Comparison of ENCODE assay signal across 29 cellular contexts in genomic region chr2:20946494-20946893, GRCh38.
"Had no signal": no experiment of that assay in that cellular context is flagged by ENCODE, and none has a peak within 500 bp of the region (broad histone marks: within the 10 kb centered on the region; RNA-seq: fewer than 3 reads in every experiment).

No MANE protein-coding gene starts in this region.

- DNase-seq: stimulated activated CD4-positive, alpha-beta T cell treated with anti-CD3 and anti-CD28 coated beads, Interleukin-2, amount 100 ng/mL, for 48 hours; stimulated activated CD4-positive, alpha-beta T cell treated with anti-CD3 and anti-CD28 coated beads, Interleukin-4, amount 100 ng/mL, for 1 hour; stimulated activated CD4-positive, alpha-beta T cell treated with anti-CD3 and anti-CD28 coated beads, Interleukin-4, amount 100 ng/mL, for 24 hours; stimulated activated CD4-positive, alpha-beta T cell treated with anti-CD3 and anti-CD28 coated beads, Interleukin-4, amount 100 ng/mL, for 4 hours; stimulated activated CD8-positive, alpha-beta memory T cell treated with anti-CD3 and anti-CD28 coated beads, Interleukin-4, amount 100 ng/mL, for 48 hours; stimulated activated naive B cell treated with anti-CD40 and anti-IgM and Interleukin-4, amounts not matched to agents 10 μg/mL and 1 μg/mL and 100 μg/mL, for 72 hours; stimulated activated naive CD4-positive, alpha-beta T cell; stimulated activated naive CD4-positive, alpha-beta T cell treated with Interleukin-2 at 50 U/mL for 16 hours; stimulated activated naive CD8-positive, alpha-beta T cell treated with anti-CD3 and anti-CD28 coated beads, Interleukin-15, amount 100 ng/mL, for 72 hours; stimulated activated naive CD8-positive, alpha-beta T cell treated with anti-CD3 and anti-CD28 coated beads, Interleukin-15, Interleukin-2, amounts not matched to agents 100 U/mL and 50 U/mL, for 24 hours; stomach; substantia nigra; testis; thyroid gland; tibial artery; transverse colon; trophoblast cell; upper lobe of left lung; upper lobe of right lung; uterus had no signal

- H3K9me3 Mint-ChIP-seq: stimulated activated effector memory CD8-positive, alpha-beta T cell treated with anti-CD3 and anti-CD28 coated beads, Interleukin-12 subunit alpha, Interleukin-12 subunit beta, amount 100 ng/mL, for 72 hours; stimulated activated memory B cell treated with anti-CD40 and anti-IgM and Interleukin-4, amounts not matched to agents 10 μg/mL and 1 μg/mL and 100 μg/mL, for 72 hours; stimulated activated naive B cell treated with anti-CD40 and anti-IgM and Interleukin-4, amounts not matched to agents 10 μg/mL and 1 μg/mL and 100 μg/mL, for 72 hours; stimulated activated naive CD8-positive, alpha-beta T cell treated with anti-CD3 and anti-CD28 coated beads, Interleukin-15, amount 100 ng/mL, for 72 hours; stimulated activated naive CD8-positive, alpha-beta T cell treated with anti-CD3 and anti-CD28 coated beads, Interleukin-15, Interleukin-2, amounts not matched to agents 100 ng/mL and 50 ng/mL, for 24 hours; type B pancreatic cell had no signal

- H3K9me3 ChIP-seq: stomach, suprapubic skin, testis, thoracic aorta, thyroid gland, tibial artery, tibial nerve, transverse colon, upper lobe of left lung, upper lobe of right lung, uterus, vagina had no signal

- H3K4me1 Mint-ChIP-seq: stimulated activated effector memory CD8-positive, alpha-beta T cell treated with anti-CD3 and anti-CD28 coated beads, Interleukin-12 subunit alpha, Interleukin-12 subunit beta, amount 100 ng/mL, for 72 hours; stimulated activated memory B cell treated with anti-CD40 and anti-IgM and Interleukin-4, amounts not matched to agents 10 μg/mL and 1 μg/mL and 100 μg/mL, for 72 hours; stimulated activated naive B cell treated with anti-CD40 and anti-IgM and Interleukin-4, amounts not matched to agents 10 μg/mL and 1 μg/mL and 100 μg/mL, for 72 hours; stimulated activated naive CD8-positive, alpha-beta T cell treated with anti-CD3 and anti-CD28 coated beads, Interleukin-15, amount 100 ng/mL, for 72 hours had no signal

- H3K27ac Mint-ChIP-seq: stimulated activated effector memory CD8-positive, alpha-beta T cell treated with anti-CD3 and anti-CD28 coated beads, Interleukin-12 subunit alpha, Interleukin-12 subunit beta, amount 100 ng/mL, for 72 hours; stimulated activated memory B cell treated with anti-CD40 and anti-IgM and Interleukin-4, amounts not matched to agents 10 μg/mL and 1 μg/mL and 100 μg/mL, for 72 hours; stimulated activated naive B cell treated with anti-CD40 and anti-IgM and Interleukin-4, amounts not matched to agents 10 μg/mL and 1 μg/mL and 100 μg/mL, for 72 hours; stimulated activated naive CD8-positive, alpha-beta T cell treated with anti-CD3 and anti-CD28 coated beads, Interleukin-15, amount 100 ng/mL, for 72 hours; stimulated activated naive CD8-positive, alpha-beta T cell treated with anti-CD3 and anti-CD28 coated beads, Interleukin-15, Interleukin-2, amounts not matched to agents 100 ng/mL and 50 ng/mL, for 24 hours; type B pancreatic cell had no signal

- H3K36me3 ChIP-seq: stomach, suprapubic skin, thoracic aorta, thyroid gland, tibial artery, tibial nerve, transverse colon, upper lobe of left lung, upper lobe of right lung, uterus, vagina had no signal

- H3K4me3 ChIP-seq: stomach, suprapubic skin, testis, thoracic aorta, thyroid gland, tibial artery, tibial nerve, transverse colon, upper lobe of left lung, upper lobe of right lung, uterus, vagina had no signal

- FAIRE-seq: urothelium cell line had no signal

- ATAC-seq: stimulated activated effector memory CD8-positive, alpha-beta T cell treated with anti-CD3 and anti-CD28 coated beads, Interleukin-12 subunit alpha, Interleukin-12 subunit beta, amount 100 ng/mL, for 72 hours; stimulated activated memory B cell treated with anti-CD40 and anti-IgM and Interleukin-4, amounts not matched to agents 10 μg/mL and 1 μg/mL and 100 μg/mL, for 72 hours; stimulated activated naive B cell treated with anti-CD40 and anti-IgM and Interleukin-4, amounts not matched to agents 10 μg/mL and 1 μg/mL and 100 μg/mL, for 72 hours; stimulated activated naive CD8-positive, alpha-beta T cell treated with anti-CD3 and anti-CD28 coated beads, Interleukin-15, amount 100 ng/mL, for 72 hours; stimulated activated naive CD8-positive, alpha-beta T cell treated with anti-CD3 and anti-CD28 coated beads, Interleukin-15, Interleukin-2, amounts not matched to agents 100 U/mL and 50 U/mL, for 24 hours; upper lobe of right lung had no signal

- H3K27me3 ChIP-seq: testis, thyroid gland, tibial nerve, transverse colon, upper lobe of left lung, upper lobe of right lung, uterus, vagina had no signal

- H3K36me3 Mint-ChIP-seq: stimulated activated effector memory CD8-positive, alpha-beta T cell treated with anti-CD3 and anti-CD28 coated beads, Interleukin-12 subunit alpha, Interleukin-12 subunit beta, amount 100 ng/mL, for 72 hours; stimulated activated memory B cell treated with anti-CD40 and anti-IgM and Interleukin-4, amounts not matched to agents 10 μg/mL and 1 μg/mL and 100 μg/mL, for 72 hours; stimulated activated naive B cell treated with anti-CD40 and anti-IgM and Interleukin-4, amounts not matched to agents 10 μg/mL and 1 μg/mL and 100 μg/mL, for 72 hours; type B pancreatic cell had no signal

- H3K27ac ChIP-seq: stomach, suprapubic skin, testis, thoracic aorta, thyroid gland, tibial artery, tibial nerve, transverse colon, upper lobe of left lung, upper lobe of right lung, uterus, vagina had no signal

- H3K4me3 Mint-ChIP-seq: stimulated activated effector memory CD8-positive, alpha-beta T cell treated with anti-CD3 and anti-CD28 coated beads, Interleukin-12 subunit alpha, Interleukin-12 subunit beta, amount 100 ng/mL, for 72 hours; stimulated activated memory B cell treated with anti-CD40 and anti-IgM and Interleukin-4, amounts not matched to agents 10 μg/mL and 1 μg/mL and 100 μg/mL, for 72 hours; stimulated activated naive B cell treated with anti-CD40 and anti-IgM and Interleukin-4, amounts not matched to agents 10 μg/mL and 1 μg/mL and 100 μg/mL, for 72 hours; stimulated activated naive CD8-positive, alpha-beta T cell treated with anti-CD3 and anti-CD28 coated beads, Interleukin-15, amount 100 ng/mL, for 72 hours; stimulated activated naive CD8-positive, alpha-beta T cell treated with anti-CD3 and anti-CD28 coated beads, Interleukin-15, Interleukin-2, amounts not matched to agents 100 ng/mL and 50 ng/mL, for 24 hours; type B pancreatic cell had no signal

- H3K4me1 ChIP-seq: stomach, suprapubic skin, testis, thyroid gland, tibial artery, transverse colon, upper lobe of left lung, upper lobe of right lung, uterus had no signal
